ENCODE assay signal across 13 cellular contexts in the genomic region with DNA sequence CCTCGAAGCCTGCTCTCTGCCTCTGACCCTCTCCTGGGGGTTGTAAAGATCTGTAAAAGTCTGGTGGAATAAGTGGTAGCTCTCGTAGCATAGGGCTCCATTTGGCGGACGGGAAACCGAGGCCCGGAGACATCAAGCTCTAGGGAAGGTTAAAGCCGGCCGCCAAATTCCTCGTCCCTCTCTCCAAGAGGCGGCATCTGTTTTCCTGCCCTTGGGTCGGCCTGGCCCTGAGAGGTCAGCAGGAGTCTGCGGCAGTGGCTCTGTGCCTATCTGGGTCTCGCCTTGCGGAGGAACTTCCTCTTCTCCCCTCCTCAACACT.
DNase-seq lines count a peak whose midpoint lies in the region; TF ChIP-seq lines count a peak whose summit lies in the region.
"Had no signal": no experiment of that assay in that cellular context is flagged by ENCODE, and none has a peak within 500 bp of the region (broad histone marks: within the 10 kb centered on the region; RNA-seq: fewer than 3 reads in every experiment).

No MANE protein-coding gene starts in this region.

- H3K4me3 Mint-ChIP-seq in chondrocyte (ENCODE audit: unreplicated experiment), result peak overlapping the region; percentile 31

- no peaks in the 10 kb centered on the region for H3K36me3 ChIP-seq in HUES6 (ENCODE audit: control insufficient read depth, insufficient read depth, low read length)
- H3K36me3 ChIP-seq in muscle layer of duodenum (ENCODE audit: control insufficient read depth in 1 of 2, insufficient read depth in 2 of 2, low read length in 2 of 2), result no peaks in the 10 kb centered on the region
- no peaks in the 10 kb centered on the region for H3K36me3 ChIP-seq in transverse colon
- H3K36me3 ChIP-seq in smooth muscle cell (ENCODE audit: low read depth), result no peaks in the 10 kb centered on the region

- TF ChIP-seq CTCF in chondrocyte (IDR thresholded peaks at IDR 0.05), result no peak
- TF ChIP-seq CTCF in transverse colon (IDR thresholded peaks at IDR 0.05), result no peak
- no peak for TF ChIP-seq CTCF in smooth muscle cell (IDR thresholded peaks at IDR 0.05; ENCODE audit: borderline replicate concordance, insufficient read depth, poor library complexity, severe bottlenecking)

- H3K27ac Mint-ChIP-seq in chondrocyte (ENCODE audit: unreplicated experiment), result no peak overlapping the region
- H3K27ac Mint-ChIP-seq: activated CD8-positive, alpha-beta T cell treated with anti-CD3 and anti-CD28 coated beads for 36 hours had no signal

- H3K4me1 ChIP-seq in HUES6 (ENCODE audit: control insufficient read depth, insufficient read depth, low read length), result peaks cover 24% of the 10 kb centered on the region
- peaks cover 0 to 5% of the 10 kb centered on the region in 2 donors for H3K4me1 ChIP-seq in muscle layer of duodenum (ENCODE audit: control insufficient read depth in 1 of 2, insufficient read depth in 2 of 2, low read length in 2 of 2)
- peaks cover 3 to 13% (median 7%) of the 10 kb centered on the region in 4 donors for H3K4me1 ChIP-seq in transverse colon
- H3K4me1 ChIP-seq in smooth muscle cell (ENCODE audit: low read depth), result peaks cover 3% of the 10 kb centered on the region
- H3K4me1 ChIP-seq: foreskin keratinocyte, testis had no signal

- no peak for TF ChIP-seq EP300 in transverse colon (IDR thresholded peaks at IDR 0.05; ENCODE audit: low read depth)

- peaks cover 24% of the 10 kb centered on the region for H3K27me3 Mint-ChIP-seq in chondrocyte (ENCODE audit: low read depth)

- no peak overlapping the region for H2AFZ ChIP-seq in smooth muscle cell (ENCODE audit: low read depth)

- no peaks in the 10 kb centered on the region for H3F3A ChIP-seq in smooth muscle cell (ENCODE audit: low read depth)

- H3K79me2 ChIP-seq in smooth muscle cell (ENCODE audit: low read depth), result no peaks in the 10 kb centered on the region

- no peak overlapping the region; the same call in 1 of the 2 replicates for H3K27ac ChIP-seq in HUES6 (ENCODE audit: low read depth, low read length)
- peak overlapping the region; percentile 16 for H3K27ac ChIP-seq in muscle layer of duodenum (ENCODE audit: low read length)
- H3K27ac ChIP-seq in transverse colon, result peak overlapping the region in 3 of 4 donors; percentile 12 to 52 (median 36)
- no peak overlapping the region for H3K27ac ChIP-seq in smooth muscle cell (ENCODE audit: low read depth)
- H3K27ac ChIP-seq: foreskin keratinocyte, RWPE1, testis had no signal

- intact Hi-C loops in transverse colon (cut with DNase I; ENCODE audit: low total_unique reads), result no loop called here

- H3K36me3 Mint-ChIP-seq in chondrocyte (ENCODE audit: low read depth), result no peaks in the 10 kb centered on the region

- no peak overlapping the region for H3K4me2 ChIP-seq in smooth muscle cell

- in situ Hi-C loops in transverse colon (cut with MboI; ENCODE audit: low pct_ligation_motif_present in 1 of 4, low pct_unique_long_range_greater_than_20kb in 1 of 4, low sequenced_read_pairs in 3 of 4), result no loop called here

- 82% methylated on average over 14 of the region's 14 CpGs; no CpG with 5 or more reads in 1 of the 2 donors for WGBS in transverse colon (ENCODE audit: low coverage in 1 of 2), 2 donors
- 86% methylated on average over 14 of the region's 14 CpGs for WGBS in smooth muscle cell (ENCODE audit: low lambda C conversion rate)

- H3K4me1 Mint-ChIP-seq in chondrocyte (ENCODE audit: low read depth), result peaks cover 19% of the 10 kb centered on the region

- H3K9ac ChIP-seq in HUES6 (ENCODE audit: low read length), result peak overlapping the region; percentile 36
- H3K9ac ChIP-seq in smooth muscle cell (ENCODE audit: low read depth), result no peak overlapping the region

- TF ChIP-seq POLR2A in transverse colon (IDR thresholded peaks at IDR 0.05), result no peak

- H3K4me3 ChIP-seq in HUES6 (ENCODE audit: low read depth, low read length) (no peak overlapping the region), muscle layer of duodenum (ENCODE audit: low read depth in 1 of 2, low read length in 2 of 2) (peak overlapping the region in 1 of 2 donors; percentile 55), transverse colon (no peak overlapping the region), smooth muscle cell (no peak overlapping the region)

- peaks cover 2% of the 10 kb centered on the region for H3K9me3 Mint-ChIP-seq in chondrocyte (ENCODE audit: low read depth)
- H3K9me3 Mint-ChIP-seq: activated CD8-positive, alpha-beta T cell treated with anti-CD3 and anti-CD28 coated beads for 36 hours had no signal

- H3K9me3 ChIP-seq in HUES6 (ENCODE audit: control insufficient read depth, insufficient read depth, low read depth, low read length) (no peaks in the 10 kb centered on the region), muscle layer of duodenum (ENCODE audit: control insufficient read depth in 1 of 2, low read length in 2 of 2) (no peaks in the 10 kb centered on the region), transverse colon (no peaks in the 10 kb centered on the region), smooth muscle cell (replicated peaks; ENCODE audit: low read depth) (no peaks in the 10 kb centered on the region)
- H3K9me3 ChIP-seq: testis had no signal

- DNase-seq in chondrocyte (ENCODE audit: low spot score) (no peak), transverse colon (no peak), NCI-H1694 (lab: John Stamatoyannopoulos, UW) (no peak), smooth muscle cell (lab: John Stamatoyannopoulos, UW; ENCODE audit: unreplicated experiment) (no peak), DMS53 treated with DMSO at 0.1 percent for 48 hours (lab: John Stamatoyannopoulos, UW; ENCODE audit: unreplicated experiment) (no peak)
- DNase-seq: activated T-cell treated with anti-CD3 and anti-CD28 coated beads, Interleukin-2, amount 50 U/mL, for 48 hours; NCI-H1436 treated with DMSO at 0.1 percent for 48 hours had no signal

- peaks cover 18% of the 10 kb centered on the region for H3K27me3 ChIP-seq in HUES6 (ENCODE audit: control insufficient read depth, insufficient read depth, low read length)
- no peaks in the 10 kb centered on the region for H3K27me3 ChIP-seq in muscle layer of duodenum (ENCODE audit: low read depth, low read length)
- H3K27me3 ChIP-seq in transverse colon, result no peaks in the 10 kb centered on the region
- H3K27me3 ChIP-seq in smooth muscle cell (ENCODE audit: low read depth), result peaks cover 8% of the 10 kb centered on the region
- H3K27me3 ChIP-seq: testis had no signal

- H4K20me1 ChIP-seq in smooth muscle cell (ENCODE audit: low read depth), result no peaks in the 10 kb centered on the region

Comparison
In these comparisons a context has a peak if more than half of its experiments do, and no peak if none do; other contexts are left out.
1. H3K27ac ChIP-seq: peak in muscle layer of duodenum (single experiment) and transverse colon (3 of 4); none in HUES6 (single experiment) and smooth muscle cell (single experiment).